ENCODE assay signal across 27 cellular contexts in the genomic region with DNA sequence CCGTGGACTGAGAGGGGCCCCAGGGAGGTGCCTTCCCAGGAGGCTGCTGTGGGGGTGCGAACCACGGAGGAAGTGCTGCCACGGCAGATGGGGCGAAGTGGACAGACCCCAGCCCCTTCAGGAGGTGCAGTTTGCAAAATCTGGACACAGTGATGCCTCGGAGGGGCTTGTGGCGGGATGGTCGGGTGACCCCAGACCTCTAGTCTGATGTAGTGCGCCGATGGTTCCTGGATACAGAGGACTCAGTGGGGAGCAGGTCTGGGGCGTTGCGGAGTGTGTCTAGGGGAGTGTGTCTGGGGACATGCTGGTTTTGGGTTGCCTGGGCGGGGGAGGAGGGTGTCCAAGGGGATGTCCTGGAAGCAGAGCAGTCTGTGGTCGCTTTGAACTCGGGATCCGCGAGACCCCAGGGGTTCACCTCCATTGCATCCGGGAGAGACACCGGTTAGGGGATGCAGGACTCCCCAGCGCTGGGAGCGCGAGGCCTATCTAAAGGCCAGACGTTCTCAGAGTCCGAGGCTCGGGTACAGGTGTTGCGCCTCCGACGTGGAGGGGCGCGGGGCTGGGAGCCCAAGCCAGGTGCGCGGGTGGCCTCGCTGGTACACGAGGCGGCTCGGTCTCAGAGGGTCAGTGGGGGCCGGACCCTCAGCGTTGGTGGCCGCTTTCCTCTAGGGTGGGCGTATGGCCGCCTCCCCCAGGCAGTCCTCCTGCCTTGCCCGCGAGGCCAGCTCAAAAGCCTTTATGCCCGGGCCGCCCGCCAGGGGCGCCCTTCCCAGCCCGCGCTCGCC.
DNase-seq lines count a peak whose midpoint lies in the region; ATAC-seq, FAIRE-seq and TF ChIP-seq lines count a peak whose summit lies in the region.
"Had no signal": no experiment of that assay in that cellular context is flagged by ENCODE, and none has a peak within 500 bp of the region (broad histone marks: within the 10 kb centered on the region; RNA-seq: fewer than 3 reads in every experiment).

No MANE protein-coding gene starts in this region.

- no peak overlapping the region for H2BK20ac ChIP-seq in H9 (ENCODE audit: low read depth, low read length, poor library complexity, severe bottlenecking)

- H3K4me2 ChIP-seq in H9 (ENCODE audit: insufficient read depth, insufficient read length, low read length) (no peak overlapping the region), K562 (ENCODE audit: insufficient read depth, low read length) (no peak overlapping the region), neural progenitor cell (no peak overlapping the region)
- H3K4me2 ChIP-seq: GM23338, PC-9 had no signal

- no peak overlapping the region for H4K91ac ChIP-seq in H9 (ENCODE audit: insufficient read length, low read depth, low read length)

- H3K23me2 ChIP-seq in H9 (ENCODE audit: insufficient read length, low read depth, low read length, poor library complexity, severe bottlenecking) = no peaks in the 10 kb centered on the region

- H3K9me3 ChIP-seq in H9 (ENCODE audit: control insufficient read depth, low read depth, low read length) = no peaks in the 10 kb centered on the region
- no peaks in the 10 kb centered on the region; the same call in 1 of the 2 replicates for H3K9me3 ChIP-seq in K562 (replicated peaks; ENCODE audit: control insufficient read depth, insufficient read depth, low read depth, low read length)
- no peaks in the 10 kb centered on the region for H3K9me3 ChIP-seq in neural progenitor cell (ENCODE audit: low read depth)
- H3K9me3 ChIP-seq: MG63, SJSA1 had no signal

- no peaks in the 10 kb centered on the region for H3K9me1 ChIP-seq in K562 (ENCODE audit: control insufficient read depth, insufficient read depth, low read length)

- no peak overlapping the region for H3K56ac ChIP-seq in H9 (ENCODE audit: insufficient read length, low read depth, low read length)

- TF ChIP-seq CTCF in H9 (conservative IDR thresholded peaks at IDR 0.05) = peak; percentile 39; the same call in 1 of the 3 replicates
- no peak for TF ChIP-seq CTCF in K562 (IDR thresholded peaks at IDR 0.05 in 2 of 3, conservative IDR thresholded peaks at IDR 0.05 in 1 of 3; ENCODE audit: insufficient read depth in 2 of 3, low read depth in 1 of 3, low read length in 3 of 3)
- no peak for TF ChIP-seq CTCF in neural progenitor cell (IDR thresholded peaks at IDR 0.05)

- H3K4me3 Mint-ChIP-seq in activated CD8-positive, alpha-beta memory T cell treated with anti-CD3 and anti-CD28 coated beads, Interleukin-2, amount 10 ng/mL, durations not matched to agents 7 days and 5 days = no peak overlapping the region
- H3K4me3 Mint-ChIP-seq in H9 (no peak overlapping the region), neural progenitor cell (no peak overlapping the region)
- H3K4me3 Mint-ChIP-seq: B cell, GM23338 had no signal

- H2BK120ac ChIP-seq in H9 (ENCODE audit: low read depth, low read length, poor library complexity, severe bottlenecking) = no peak overlapping the region

- intact Hi-C loops in K562 (cut with micrococcal nuclease) = no loop called here
- intact Hi-C loops in posterior vena cava (cut with DNase I) = no loop called here

- H4K8ac ChIP-seq in H9 (replicated peaks; ENCODE audit: insufficient read length, low read depth, low read length) = no peak overlapping the region

- H3K4me3 ChIP-seq in K562 (no peak overlapping the region), neural progenitor cell (no peak overlapping the region)
- H3K4me3 ChIP-seq: GM23338, MG63, PC-9, SJSA1 had no signal

- CTCF ChIA-PET in activated CD8-positive, alpha-beta memory T cell treated with anti-CD3 and anti-CD28 coated beads, Interleukin-2, amount 10 ng/mL, durations not matched to agents 7 days and 5 days (lab: Charles Lee) = interaction anchor here (1.6 kb wide), 1 partner anchor 9 kb away, joined by 3 read pairs; no protein-coding TSS in a partner anchor
- CTCF ChIA-PET in K562 (lab: Yijun Ruan, JAX; ENCODE audit: low intra/inter-chr PET ratio) = no interaction called here

- H4K20me1 ChIP-seq in H9 (ENCODE audit: control insufficient read depth, insufficient read depth, insufficient read length) (no peaks in the 10 kb centered on the region), K562 (replicated peaks; ENCODE audit: control insufficient read depth, insufficient read depth, low read length) (no peaks in the 10 kb centered on the region), neural progenitor cell (ENCODE audit: low read depth) (no peaks in the 10 kb centered on the region)

- TF ChIP-seq RAD21 in K562 (CRISPR knock-in tag; conservative IDR thresholded peaks at IDR 0.05 in 1 of 2, IDR thresholded peaks at IDR 0.05 in 1 of 2) = no peak

- H2BK12ac ChIP-seq in H9 (ENCODE audit: insufficient read length, low read depth, low read length) = no peak overlapping the region

- ATAC-seq in activated CD8-positive, alpha-beta memory T cell treated with anti-CD3 and anti-CD28 coated beads, Interleukin-2, amount 10 ng/mL, durations not matched to agents 7 days and 5 days = no peak
- no peak for ATAC-seq in K562
- ATAC-seq: GM23338, HCT116 had no signal

- no peaks in the 10 kb centered on the region for H3K36me3 ChIP-seq in K562 (ENCODE audit: control insufficient read depth, insufficient read depth, low read length)
- no peaks in the 10 kb centered on the region for H3K36me3 ChIP-seq in neural progenitor cell
- H3K36me3 ChIP-seq: MG63, SJSA1 had no signal

- no peaks in the 10 kb centered on the region for H3F3A ChIP-seq in neural progenitor cell (ENCODE audit: low read depth)

- peaks cover 14% of the 10 kb centered on the region for H3K4me1 Mint-ChIP-seq in activated CD8-positive, alpha-beta memory T cell treated with anti-CD3 and anti-CD28 coated beads, Interleukin-2, amount 10 ng/mL, durations not matched to agents 7 days and 5 days
- H3K4me1 Mint-ChIP-seq in H9 = no peaks in the 10 kb centered on the region
- peaks cover 27% of the 10 kb centered on the region for H3K4me1 Mint-ChIP-seq in neural progenitor cell
- H3K4me1 Mint-ChIP-seq: B cell, GM23338 had no signal

- in situ Hi-C loops in K562 (cut with MboI) = loop anchor here (25.0 kb wide), 1 partner anchor 722 kb away; a partner anchor contains a TSS

- no peak overlapping the region for H3K18ac ChIP-seq in H9 (ENCODE audit: insufficient read length, low read depth, low read length)

- no peak overlapping the region for H3K23ac ChIP-seq in H9 (ENCODE audit: insufficient read length, low read depth, low read length)

- H3K79me1 ChIP-seq in H9 (ENCODE audit: insufficient read depth, low read depth, low read length, poor library complexity, severe bottlenecking) = no peaks in the 10 kb centered on the region

- H3K36me3 Mint-ChIP-seq in activated CD8-positive, alpha-beta memory T cell treated with anti-CD3 and anti-CD28 coated beads, Interleukin-2, amount 10 ng/mL, durations not matched to agents 7 days and 5 days = no peaks in the 10 kb centered on the region
- H3K36me3 Mint-ChIP-seq in H9 (ENCODE audit: insufficient read depth in 1 of 3, low read depth in 3 of 3) (no peaks in the 10 kb centered on the region), neural progenitor cell (no peaks in the 10 kb centered on the region)

- DNase-seq in activated CD8-positive, alpha-beta memory T cell treated with anti-CD3 and anti-CD28 coated beads, Interleukin-2, amount 50 U/mL, for 48 hours = peak; percentile 48
- no peak for DNase-seq in activated CD8-positive, alpha-beta memory T cell treated with anti-CD3 and anti-CD28 coated beads, Interleukin-2, amount 10 ng/mL, durations not matched to agents 7 days and 5 days
- peak; percentile 35 for DNase-seq in H9
- no peak for DNase-seq in K562 (ENCODE audit: extremely low read depth in 1 of 4, low spot score in 3 of 4)
- peak; percentile 73 for DNase-seq in posterior vena cava (ENCODE audit: low spot score)
- DNase-seq in NCI-H82 treated with DMSO at 0.1 percent for 48 hours (lab: John Stamatoyannopoulos, UW; ENCODE audit: unreplicated experiment) = no peak
- no peak for DNase-seq in neural progenitor cell (ENCODE audit: low spot score)
- no peak for DNase-seq in HPDE6-E6E7 (ENCODE audit: extremely low spot score)
- DNase-seq: DMS153; DND-41; Kasumi-1; MG63; NCI-H1105 treated with DMSO at 0.1 percent for 48 hours; NCI-H146; NCI-H1930; NCI-H2107; NCI-H446; NCI-H524 treated with DMSO at 0.1 percent for 48 hours; NCI-H774; NK-92 treated with Interleukin-12 subunit alpha and Interleukin-12 subunit beta, amount 100 ng/mL, for 24 hours; PC-9; Right ventricle myocardium superior had no signal

- no peak for TF ChIP-seq EP300 in K562 (IDR thresholded peaks at IDR 0.05; ENCODE audit: low read length)

- no peak overlapping the region for H3K27ac Mint-ChIP-seq in activated CD8-positive, alpha-beta memory T cell treated with anti-CD3 and anti-CD28 coated beads, Interleukin-2, amount 10 ng/mL, durations not matched to agents 7 days and 5 days
- H3K27ac Mint-ChIP-seq in H9 = no peak overlapping the region
- H3K27ac Mint-ChIP-seq in neural progenitor cell = no peak overlapping the region
- H3K27ac Mint-ChIP-seq: B cell, GM23338 had no signal

- H2BK15ac ChIP-seq in H9 (ENCODE audit: low read depth, low read length) = no peak overlapping the region

- H3K27me3 Mint-ChIP-seq in activated CD8-positive, alpha-beta memory T cell treated with anti-CD3 and anti-CD28 coated beads, Interleukin-2, amount 10 ng/mL, durations not matched to agents 7 days and 5 days = peaks cover 33% of the 10 kb centered on the region
- H3K27me3 Mint-ChIP-seq in H9 (ENCODE audit: low read depth) (peaks cover 25% of the 10 kb centered on the region), neural progenitor cell (ENCODE audit: insufficient read depth, low read depth) (peaks cover 2% of the 10 kb centered on the region)

- no peak overlapping the region for H3T11ph ChIP-seq in H9 (ENCODE audit: low read length)

- no peak for TF ChIP-seq POLR2A in K562 (conservative IDR thresholded peaks at IDR 0.05)

- no peaks in the 10 kb centered on the region for H3K79me2 ChIP-seq in H9 (ENCODE audit: insufficient read depth, low read length)
- no peaks in the 10 kb centered on the region for H3K79me2 ChIP-seq in K562 (ENCODE audit: control insufficient read depth, insufficient read depth, low read length)
- H3K79me2 ChIP-seq in neural progenitor cell (ENCODE audit: low read depth) = no peaks in the 10 kb centered on the region

- H2AFZ ChIP-seq in H9 (ENCODE audit: low read length) = no peak overlapping the region
- H2AFZ ChIP-seq in K562 (ENCODE audit: low read depth, low read length) = no peak overlapping the region
- no peak overlapping the region for H2AFZ ChIP-seq in neural progenitor cell (replicated peaks)
- H2AFZ ChIP-seq: GM23338, PC-9 had no signal

- no peak overlapping the region for H4K5ac ChIP-seq in H9 (ENCODE audit: insufficient read length, low read depth, low read length)

- H3K27me3 ChIP-seq in H9 (ENCODE audit: insufficient read depth, low read length) (no peaks in the 10 kb centered on the region), K562 (ENCODE audit: control insufficient read depth in 2 of 2, insufficient read depth in 2 of 2, low read length in 2 of 2) (no peaks in the 10 kb centered on the region), neural progenitor cell (peaks cover 10% of the 10 kb centered on the region)

- H3K9ac ChIP-seq in H9 (ENCODE audit: extremely low read depth, insufficient read length, low read length) (no peak overlapping the region), K562 (ENCODE audit: insufficient read depth in 1 of 2, low read depth in 2 of 2, low read length in 2 of 2) (no peak overlapping the region), neural progenitor cell (no peak overlapping the region)

- no peak for FAIRE-seq in K562 (lab: Jason Lieb, UNC)

- no peak overlapping the region for H2AK5ac ChIP-seq in H9 (ENCODE audit: insufficient read length, low read length)

- no peak overlapping the region for H2BK5ac ChIP-seq in H9 (ENCODE audit: insufficient read length, low read length)

- POLR2A ChIA-PET in K562 (lab: Yijun Ruan, JAX) = no interaction called here

- no TSS peak for BruUV-seq in K562 (replicated peaks; lab: Mats Ljungman, UMichigan)

- no peak overlapping the region for H3K4ac ChIP-seq in H9 (ENCODE audit: low read depth, low read length)

- H3K4me1 ChIP-seq in H9 (ENCODE audit: insufficient read depth, low read length) = no peaks in the 10 kb centered on the region
- H3K4me1 ChIP-seq in K562 (replicated peaks in 1 of 2; ENCODE audit: control insufficient read depth in 2 of 2, insufficient read depth in 2 of 2, low read length in 2 of 2) = peaks cover 0 to 8% of the 10 kb centered on the region in 2 experiments; a peak in 3 of 5 replicates
- H3K4me1 ChIP-seq in neural progenitor cell = no peaks in the 10 kb centered on the region
- H3K4me1 ChIP-seq: SJSA1 had no signal

- WGBS in H9 (ENCODE audit: extremely low coverage, insufficient read length, low lambda C conversion rate) = no CpG with 5 or more reads among the region's 50 CpGs
- 92% methylated on average over 10 of the region's 50 CpGs for WGBS in K562 (ENCODE audit: insufficient coverage, low coverage, missing lambda C conversion rate)

- no peak overlapping the region for H3K27ac ChIP-seq in H9 (ENCODE audit: insufficient read length, low read depth, low read length)
- no peak overlapping the region for H3K27ac ChIP-seq in K562 (ENCODE audit: extremely low read depth, low read depth, low read length)
- no peak overlapping the region for H3K27ac ChIP-seq in neural progenitor cell
- H3K27ac ChIP-seq: 22Rv1, PC-9, SJSA1 had no signal

- H3K9me3 Mint-ChIP-seq in activated CD8-positive, alpha-beta memory T cell treated with anti-CD3 and anti-CD28 coated beads, Interleukin-2, amount 10 ng/mL, durations not matched to agents 7 days and 5 days (ENCODE audit: low read depth) = no peaks in the 10 kb centered on the region
- H3K9me3 Mint-ChIP-seq in H9 = peaks cover 0 to 2% of the 10 kb centered on the region in 2 experiments; a peak in 1 of 5 replicates
- H3K9me3 Mint-ChIP-seq in neural progenitor cell = no peaks in the 10 kb centered on the region
- H3K9me3 Mint-ChIP-seq: GM23338 had no signal

- H3K14ac ChIP-seq in H9 (ENCODE audit: insufficient read depth, low read length) = no peak overlapping the region; the same call in 1 of the 2 replicates

Comparison
In these comparisons a context has a peak if more than half of its experiments do, and no peak if none do; other contexts are left out.
1. DNase-seq: peak in activated CD8-positive, alpha-beta memory T cell treated with anti-CD3 and anti-CD28 coated beads, Interleukin-2, amount 50 U/mL, for 48 hours (single experiment), H9 (single experiment) and posterior vena cava (single experiment); none in activated CD8-positive, alpha-beta memory T cell treated with anti-CD3 and anti-CD28 coated beads, Interleukin-2, amount 10 ng/mL, durations not matched to agents 7 days and 5 days (single experiment), K562 (0 of 4), NCI-H82 treated with DMSO at 0.1 percent for 48 hours (single experiment), neural progenitor cell (single experiment) and HPDE6-E6E7 (single experiment).